24 cellular contexts compared by ENCODE assay signal in genomic region chr11:66902486-66903177, GRCh38. TPM values are rescaled to one million over a fixed set of nuclear protein-coding genes. Genes with fewer than 3 reads are reported as not detected.
DNase-seq lines count a peak whose midpoint lies in the region; ATAC-seq, FAIRE-seq and TF ChIP-seq lines count a peak whose summit lies in the region.
"Had no signal": no experiment of that assay in that cellular context is flagged by ENCODE, and none has a peak within 500 bp of the region (broad histone marks: within the 10 kb centered on the region; RNA-seq: fewer than 3 reads in every experiment).

No MANE protein-coding gene starts in this region.

- H2AFZ ChIP-seq in SK-N-SH (ENCODE audit: low read depth) (no peak overlapping the region), HepG2 (ENCODE audit: low read length) (no peak overlapping the region)

- H3K4me3 ChIP-seq in SK-N-SH (ENCODE audit: low read depth in 2 of 2, low read length in 1 of 2), result no peak overlapping the region
- peak overlapping the region; percentile 3 to 64 (median 4); a peak in 3 of 6 replicates for H3K4me3 ChIP-seq in HepG2 (replicated peaks in 1 of 3; ENCODE audit: insufficient read depth in 1 of 3, low read depth in 2 of 3, low read length in 3 of 3)
- H3K4me3 ChIP-seq in brain microvascular endothelial cell (ENCODE audit: low read depth, low read length), result no peak overlapping the region

- no peak for TF ChIP-seq EP300 in SK-N-SH (IDR thresholded peaks at IDR 0.05; ENCODE audit: borderline replicate concordance in 1 of 2, low read depth in 1 of 2, low read length in 1 of 2)
- no peak for TF ChIP-seq EP300 in HepG2 (IDR thresholded peaks at IDR 0.05; ENCODE audit: low read depth in 2 of 2, low read length in 2 of 2)
- TF ChIP-seq EP300 in HepG2 (CRISPR knock-in tag; IDR thresholded peaks at IDR 0.05; ENCODE audit: borderline replicate concordance), result no peak

- POLR2A ChIA-PET in SK-N-SH (lab: Yijun Ruan, JAX) (no interaction called here), HepG2 (lab: Yijun Ruan, JAX) (interaction anchor here (0.8 to 2.4 kb wide), 14 partner anchors 8 to 73 kb away, joined by 3 to 18 read pairs (median 4); partner anchors contain the start of genes PC and RCE1)

- BruUV-seq in HepG2 (replicated peaks; lab: Mats Ljungman, UMichigan), result no TSS peak

- H3K79me2 ChIP-seq in SK-N-SH (ENCODE audit: insufficient read depth) (no peaks in the 10 kb centered on the region), HepG2 (ENCODE audit: insufficient read depth, low read length) (peaks cover 60% of the 10 kb centered on the region)

- H3K9me2 ChIP-seq in SK-N-SH, result no peaks in the 10 kb centered on the region

- ATAC-seq in SK-N-SH treated with all-trans-retinoic acid at 6 μM for 48 hours (no peak), HepG2 (no peak), HG02852 (IDR thresholded peaks at IDR 0.05; ENCODE audit: unreplicated experiment) (no peak)
- ATAC-seq: CD8-positive, alpha-beta T cell had no signal

- H3K36me3 Mint-ChIP-seq in chondrocyte (ENCODE audit: low read depth), result no peaks in the 10 kb centered on the region
- H3K36me3 Mint-ChIP-seq: CD8-positive, alpha-beta T cell had no signal

- H4K20me1 ChIP-seq in SK-N-SH (ENCODE audit: insufficient read depth), result no peaks in the 10 kb centered on the region
- H4K20me1 ChIP-seq in HepG2 (ENCODE audit: insufficient read depth, low read length), result no peaks in the 10 kb centered on the region

- H3K27me3 Mint-ChIP-seq in chondrocyte (ENCODE audit: low read depth), result no peaks in the 10 kb centered on the region

- no peaks in the 10 kb centered on the region for H3K4me1 ChIP-seq in SK-N-SH (ENCODE audit: control insufficient read depth in 1 of 2, insufficient read depth in 2 of 2, low read depth in 1 of 2, low read length in 1 of 2)
- H3K4me1 ChIP-seq in HepG2 (ENCODE audit: insufficient read depth, low read length), result peaks cover 71% of the 10 kb centered on the region

- intact Hi-C loops in HepG2 (cut with micrococcal nuclease; ENCODE audit: unreplicated experiment), result loop anchor here (2.0 kb wide), 1 partner anchor 72 kb away; the partner anchor contains the start of gene C11orf86

- TF ChIP-seq POLR2A in HepG2 (IDR thresholded peaks at IDR 0.05; ENCODE audit: insufficient read depth in 1 of 2, low read depth in 2 of 2, low read length in 2 of 2), result peak in 1 of 2 experiments; percentile 2; a peak in 1 of 4 replicates

- no peak overlapping the region for H3K27ac ChIP-seq in SK-N-SH (ENCODE audit: low read depth in 2 of 2, low read length in 1 of 2)
- H3K27ac ChIP-seq in HepG2 (ENCODE audit: extremely low read length, insufficient read depth, low read length), result peak overlapping the region; percentile 80
- no peak overlapping the region for H3K27ac ChIP-seq in brain microvascular endothelial cell

- H3K4me2 ChIP-seq in SK-N-SH (no peak overlapping the region), HepG2 (ENCODE audit: low read depth, low read length) (peak overlapping the region; percentile 92)

- peaks cover 24% of the 10 kb centered on the region for H3K4me1 Mint-ChIP-seq in chondrocyte (ENCODE audit: low read depth)

- no peaks in the 10 kb centered on the region for H3K27me3 ChIP-seq in SK-N-SH (ENCODE audit: insufficient read depth)
- no peaks in the 10 kb centered on the region for H3K27me3 ChIP-seq in HepG2 (ENCODE audit: control insufficient read depth in 1 of 2, insufficient read depth in 2 of 2, low read length in 2 of 2)
- no peaks in the 10 kb centered on the region for H3K27me3 ChIP-seq in brain microvascular endothelial cell (replicated peaks)

- H3K9me3 Mint-ChIP-seq in chondrocyte (ENCODE audit: low read depth), result no peaks in the 10 kb centered on the region
- H3K9me3 Mint-ChIP-seq: CD8-positive, alpha-beta T cell; HFFc6; T-helper 1 cell treated with Interleukin-12 subunit alpha and Interleukin-12 subunit beta and Interleukin-4 antibody, amounts not matched to agents 30 μg/mL and 1 μg/mL, for 36 hours had no signal

- no peak overlapping the region for H3K27ac Mint-ChIP-seq in chondrocyte (ENCODE audit: unreplicated experiment)
- H3K27ac Mint-ChIP-seq: CD8-positive, alpha-beta T cell; HFFc6; T-helper 1 cell treated with Interleukin-12 subunit alpha and Interleukin-12 subunit beta and Interleukin-4 antibody, amounts not matched to agents 30 μg/mL and 1 μg/mL, for 36 hours had no signal

- CTCF ChIA-PET in SK-N-SH (lab: Yijun Ruan, JAX), result interaction anchor here (1.8 to 2.6 kb wide), 2 partner anchors 19 to 21 kb away, joined by 6 to 12 read pairs; no protein-coding TSS in a partner anchor
- CTCF ChIA-PET in HepG2 (lab: Yijun Ruan, JAX; ENCODE audit: low intra/inter-chr PET ratio, low total read pairs), result no interaction called here

- in situ Hi-C loops in HepG2 (cut with HindIII; ENCODE audit: extremely low pct_ligation_motif_present, low pct_unique_long_range_greater_than_20kb) (no loop called here), brain microvascular endothelial cell (cut with HindIII; ENCODE audit: low pct_ligation_motif_present, low sequenced_read_pairs) (no loop called here)

- H3F3A ChIP-seq in SK-N-SH (replicated peaks; ENCODE audit: insufficient read depth), result no peaks in the 10 kb centered on the region

- H3K9me3 ChIP-seq in SK-N-SH, result no peaks in the 10 kb centered on the region
- H3K9me3 ChIP-seq in HepG2 (ENCODE audit: low read length), result no peaks in the 10 kb centered on the region

- TF ChIP-seq CTCF in SK-N-SH (IDR thresholded peaks at IDR 0.05) (no peak), HepG2 (CRISPR knock-in tag; IDR thresholded peaks at IDR 0.05) (no peak), chondrocyte (IDR thresholded peaks at IDR 0.05) (no peak), brain microvascular endothelial cell (IDR thresholded peaks at IDR 0.05; ENCODE audit: low read depth, low read length, missing control alignments) (no peak)

- 91% methylated on average over 15 of the region's 15 CpGs for WGBS in SK-N-SH (ENCODE audit: low lambda C conversion rate)
- WGBS in HepG2 (ENCODE audit: low lambda C conversion rate), result 62% methylated on average over 12 of the region's 15 CpGs

- H3K36me3 ChIP-seq in SK-N-SH (replicated peaks in 1 of 2; ENCODE audit: control insufficient read depth in 1 of 2, insufficient read depth in 2 of 2, low read length in 1 of 2) (no peaks in the 10 kb centered on the region), HepG2 (replicated peaks in 1 of 2; ENCODE audit: control insufficient read depth in 1 of 2, insufficient read depth in 2 of 2, low read length in 2 of 2) (no peaks in the 10 kb centered on the region; a peak in 1 of 5 replicates), brain microvascular endothelial cell (replicated peaks) (no peaks in the 10 kb centered on the region)

- no peak for FAIRE-seq in HepG2 (lab: Jason Lieb, UNC)
- FAIRE-seq: GM18507, HTR-8/SVneo had no signal

- H3K9ac ChIP-seq in SK-N-SH, result no peak overlapping the region
- peak overlapping the region; percentile 63 for H3K9ac ChIP-seq in HepG2 (ENCODE audit: insufficient read depth, low read depth, low read length)

- H3K4me3 Mint-ChIP-seq in chondrocyte (ENCODE audit: unreplicated experiment), result no peak overlapping the region
- H3K4me3 Mint-ChIP-seq: CD8-positive, alpha-beta T cell; HFFc6; T-helper 1 cell treated with Interleukin-12 subunit alpha and Interleukin-12 subunit beta and Interleukin-4 antibody, amounts not matched to agents 30 μg/mL and 1 μg/mL, for 36 hours had no signal

- TF ChIP-seq RAD21 in SK-N-SH (IDR thresholded peaks at IDR 0.05; ENCODE audit: low read length), result no peak
- TF ChIP-seq RAD21 in HepG2 (CRISPR knock-in tag; IDR thresholded peaks at IDR 0.05), result no peak

- DNase-seq in SK-N-SH (peak; percentile 8), RPMI8226 (peak; percentile 61), HepG2 (ENCODE audit: low spot score) (no peak), chondrocyte (ENCODE audit: low spot score) (no peak), brain microvascular endothelial cell (no peak), SKM-1 treated with dmso at 0.1 percent for 144 hours (lab: John Stamatoyannopoulos, UW; ENCODE audit: unreplicated experiment) (no peak)
- DNase-seq: 8988T; AML-193; C1 segment of cervical spinal cord; Calu3; CD8-positive, alpha-beta T cell; DMS153; GDM1; GOT3; HFFc6; Karpas-422; MV-4-11; NCI-H187; NCI-H748 treated with DMSO at 0.1 percent for 48 hours had no signal

RNA-seq across cellular contexts. Expression of gene LRFN4, which starts 45.8 kb away (rescaled TPM):
- polyA plus RNA-seq in SK-N-SH (2012; rRNA removed) (15.9 and 25.4 TPM in 2 replicates), HepG2 (2011; rRNA removed) (1.3 and 2.4 TPM in 2 replicates)
- polyA plus RNA-seq in SK-N-SH (2012; cell fraction: cytosol; rRNA removed), result 4.1 and 9.4 TPM in 2 replicates
- polyA plus RNA-seq in SK-N-SH (2012; cell fraction: nucleus; rRNA removed), result 35.8 and 37.4 TPM in 2 replicates
- total RNA-seq in HepG2 (2016; rRNA removed; fragmentation: Illumina TruSeq; extraction: Trizol) (4.4 and 6.8 TPM in 2 replicates), chondrocyte (33.8 to 47.2 TPM (median 46.8 TPM) in 3 replicates)
- 1.1 TPM in 2 replicates for total RNA-seq in HepG2 (2016; cell fraction: cytosol; rRNA removed; fragmentation: Illumina TruSeq; extraction: Trizol; ENCODE audit: low read depth)
- 3.5 and 6.4 TPM in 2 replicates for total RNA-seq in HepG2 (2016; cell fraction: insoluble cytoplasmic fraction; rRNA removed; fragmentation: Illumina TruSeq; extraction: Trizol)
- total RNA-seq in HepG2 (2016; cell fraction: membrane; rRNA removed; fragmentation: Illumina TruSeq; extraction: Trizol), result 4.1 and 5.5 TPM in 2 replicates
- total RNA-seq in HepG2 (2016; cell fraction: nucleus; rRNA removed; fragmentation: Illumina TruSeq; extraction: Trizol), result 2.9 and 5.5 TPM in 2 replicates
- 1.7 and 3.3 TPM in 2 replicates for polyA plus RNA-seq in HepG2 (2011; cell fraction: cytosol; rRNA removed)
- polyA plus RNA-seq in HepG2 (2011; cell fraction: nucleus; rRNA removed), result 7.1 and 9.6 TPM in 2 replicates
- polyA plus RNA-seq in HepG2 (2012), result 1.2 and 2.5 TPM in 2 replicates
- polyA plus RNA-seq in HepG2 (2016; cell fraction: cytosol; fragmentation: Illumina TruSeq; extraction: Trizol; ENCODE audit: low read depth), result 1.4 and 1.5 TPM in 2 replicates
- polyA plus RNA-seq in HepG2 (2016; cell fraction: insoluble cytoplasmic fraction; fragmentation: Illumina TruSeq; extraction: Trizol; ENCODE audit: low read depth), result 3.8 and 4.4 TPM in 2 replicates
- polyA plus RNA-seq in HepG2 (2016; cell fraction: membrane; fragmentation: Illumina TruSeq; extraction: Trizol; ENCODE audit: low read depth), result 3.3 and 4.1 TPM in 2 replicates
- polyA plus RNA-seq in HepG2 (2016; cell fraction: nucleus; fragmentation: Illumina TruSeq; extraction: Trizol; ENCODE audit: insufficient read depth, low read depth), result 7.3 and 8.5 TPM in 2 replicates
- 3.9 and 38.9 TPM in 2 replicates for polyA minus RNA-seq in HepG2 (2011; rRNA and poly(A)+ RNA removed; ENCODE audit: low replicate concordance)
- 2.7 and 3.0 TPM in 2 replicates for polyA minus RNA-seq in HepG2 (2011; cell fraction: cytosol; rRNA and poly(A)+ RNA removed)
- 1.1 and 1.5 TPM in 2 replicates for polyA minus RNA-seq in HepG2 (2011; cell fraction: nucleus; rRNA and poly(A)+ RNA removed)

RNA-seq across cellular contexts. Expression of gene PC, which starts 55.6 kb away (rescaled TPM):
- polyA plus RNA-seq in SK-N-SH (2012; rRNA removed) (9.7 and 11.8 TPM in 2 replicates), HepG2 (2011; rRNA removed) (27.2 and 29.0 TPM in 2 replicates)
- polyA plus RNA-seq in SK-N-SH (2012; cell fraction: cytosol; rRNA removed), result 4.5 and 6.9 TPM in 2 replicates
- polyA plus RNA-seq in SK-N-SH (2012; cell fraction: nucleus; rRNA removed), result 19.9 and 39.1 TPM in 2 replicates
- total RNA-seq in HepG2 (2016; rRNA removed; fragmentation: Illumina TruSeq; extraction: Trizol) (32.6 and 39.0 TPM in 2 replicates), chondrocyte (12.3 to 33.7 TPM (median 14.2 TPM) in 3 replicates)
- 4.6 and 5.9 TPM in 2 replicates for total RNA-seq in HepG2 (2016; cell fraction: cytosol; rRNA removed; fragmentation: Illumina TruSeq; extraction: Trizol; ENCODE audit: low read depth)
- total RNA-seq in HepG2 (2016; cell fraction: insoluble cytoplasmic fraction; rRNA removed; fragmentation: Illumina TruSeq; extraction: Trizol), result 28.7 and 37.9 TPM in 2 replicates
- 11.9 and 12.9 TPM in 2 replicates for total RNA-seq in HepG2 (2016; cell fraction: membrane; rRNA removed; fragmentation: Illumina TruSeq; extraction: Trizol)
- total RNA-seq in HepG2 (2016; cell fraction: nucleus; rRNA removed; fragmentation: Illumina TruSeq; extraction: Trizol), result 28.9 and 34.0 TPM in 2 replicates
- polyA plus RNA-seq in HepG2 (2011; cell fraction: cytosol; rRNA removed), result 29.7 and 35.1 TPM in 2 replicates
- 127 and 178 TPM in 2 replicates for polyA plus RNA-seq in HepG2 (2011; cell fraction: nucleus; rRNA removed)
- polyA plus RNA-seq in HepG2 (2012), result 36.8 and 44.9 TPM in 2 replicates
- 5.4 and 6.3 TPM in 2 replicates for polyA plus RNA-seq in HepG2 (2016; cell fraction: cytosol; fragmentation: Illumina TruSeq; extraction: Trizol; ENCODE audit: low read depth)
- polyA plus RNA-seq in HepG2 (2016; cell fraction: insoluble cytoplasmic fraction; fragmentation: Illumina TruSeq; extraction: Trizol; ENCODE audit: low read depth), result 32.2 and 39.6 TPM in 2 replicates
- 8.2 and 9.4 TPM in 2 replicates for polyA plus RNA-seq in HepG2 (2016; cell fraction: membrane; fragmentation: Illumina TruSeq; extraction: Trizol; ENCODE audit: low read depth)
- polyA plus RNA-seq in HepG2 (2016; cell fraction: nucleus; fragmentation: Illumina TruSeq; extraction: Trizol; ENCODE audit: insufficient read depth, low read depth), result 54.7 and 57.4 TPM in 2 replicates
- 64.1 and 66.8 TPM in 2 replicates for polyA minus RNA-seq in HepG2 (2011; rRNA and poly(A)+ RNA removed; ENCODE audit: low replicate concordance)
- polyA minus RNA-seq in HepG2 (2011; cell fraction: cytosol; rRNA and poly(A)+ RNA removed), result 36.4 and 37.4 TPM in 2 replicates
- 29.3 and 32.8 TPM in 2 replicates for polyA minus RNA-seq in HepG2 (2011; cell fraction: nucleus; rRNA and poly(A)+ RNA removed)

RNA-seq across cellular contexts. Expression of gene RCE1, which starts 59.4 kb away (rescaled TPM):
- 25.0 and 25.4 TPM in 2 replicates for polyA plus RNA-seq in SK-N-SH (2012; rRNA removed)
- 8.7 and 14.3 TPM in 2 replicates for polyA plus RNA-seq in SK-N-SH (2012; cell fraction: cytosol; rRNA removed)
- polyA plus RNA-seq in SK-N-SH (2012; cell fraction: nucleus; rRNA removed), result 69.3 and 90.1 TPM in 2 replicates
- total RNA-seq in HepG2 (2016; rRNA removed; fragmentation: Illumina TruSeq; extraction: Trizol), result 8.0 and 22.2 TPM in 2 replicates
- total RNA-seq in HepG2 (2016; cell fraction: cytosol; rRNA removed; fragmentation: Illumina TruSeq; extraction: Trizol; ENCODE audit: low read depth), result 5.3 and 5.8 TPM in 2 replicates
- total RNA-seq in HepG2 (2016; cell fraction: insoluble cytoplasmic fraction; rRNA removed; fragmentation: Illumina TruSeq; extraction: Trizol), result 8.3 and 23.5 TPM in 2 replicates
- total RNA-seq in HepG2 (2016; cell fraction: membrane; rRNA removed; fragmentation: Illumina TruSeq; extraction: Trizol), result 9.8 and 10.6 TPM in 2 replicates
- 18.1 and 22.0 TPM in 2 replicates for total RNA-seq in HepG2 (2016; cell fraction: nucleus; rRNA removed; fragmentation: Illumina TruSeq; extraction: Trizol)
- polyA plus RNA-seq in HepG2 (2011; rRNA removed), result 22.4 and 29.3 TPM in 2 replicates
- polyA plus RNA-seq in HepG2 (2011; cell fraction: cytosol; rRNA removed), result 18.4 and 29.0 TPM in 2 replicates
- 56.2 and 66.8 TPM in 2 replicates for polyA plus RNA-seq in HepG2 (2011; cell fraction: nucleus; rRNA removed)
- 14.4 and 22.1 TPM in 2 replicates for polyA plus RNA-seq in HepG2 (2012)
- 5.7 and 6.5 TPM in 2 replicates for polyA plus RNA-seq in HepG2 (2016; cell fraction: cytosol; fragmentation: Illumina TruSeq; extraction: Trizol; ENCODE audit: low read depth)
- 9.5 and 11.9 TPM in 2 replicates for polyA plus RNA-seq in HepG2 (2016; cell fraction: insoluble cytoplasmic fraction; fragmentation: Illumina TruSeq; extraction: Trizol; ENCODE audit: low read depth)
- 8.8 and 9.5 TPM in 2 replicates for polyA plus RNA-seq in HepG2 (2016; cell fraction: membrane; fragmentation: Illumina TruSeq; extraction: Trizol; ENCODE audit: low read depth)
- polyA plus RNA-seq in HepG2 (2016; cell fraction: nucleus; fragmentation: Illumina TruSeq; extraction: Trizol; ENCODE audit: insufficient read depth, low read depth), result 41.3 and 46.5 TPM in 2 replicates
- polyA minus RNA-seq in HepG2 (2011; rRNA and poly(A)+ RNA removed; ENCODE audit: low replicate concordance), result 40.2 and 41.8 TPM in 2 replicates
- polyA minus RNA-seq in HepG2 (2011; cell fraction: cytosol; rRNA and poly(A)+ RNA removed), result 11.0 and 11.1 TPM in 2 replicates
- polyA minus RNA-seq in HepG2 (2011; cell fraction: nucleus; rRNA and poly(A)+ RNA removed), result 16.7 and 18.8 TPM in 2 replicates
- total RNA-seq in chondrocyte, result 17.0 to 18.8 TPM (median 17.3 TPM) in 3 replicates

Comparison
In these comparisons a context has a peak if more than half of its experiments do, and no peak if none do; other contexts are left out.
1. DNase-seq: peak in SK-N-SH (single experiment) and RPMI8226 (single experiment); none in HepG2 (single experiment), chondrocyte (single experiment), brain microvascular endothelial cell (single experiment) and SKM-1 treated with dmso at 0.1 percent for 144 hours (single experiment).
2. H3K4me3 ChIP-seq: peak in HepG2 (3 of 3); none in SK-N-SH (0 of 2) and brain microvascular endothelial cell (single experiment).
3. Of the 25 proteins assayed by ChIP-seq in both HepG2 and SK-N-SH: peak only in HepG2: ZBTB33; only in SK-N-SH: none; in both: none; in neither: 24.